Comparison of ENCODE assay signal across 21 cellular contexts in genomic region chr7:70131807-70132565, GRCh38.
A peak's percentile ranks its signal among the peaks of the same experiment; 100 is the strongest.
DNase-seq lines count a peak whose midpoint lies in the region; ATAC-seq and TF ChIP-seq lines count a peak whose summit lies in the region.
"Had no signal": no experiment of that assay in that cellular context is flagged by ENCODE, and none has a peak within 500 bp of the region (broad histone marks: within the 10 kb centered on the region; RNA-seq: fewer than 3 reads in every experiment).

No MANE protein-coding gene starts in this region.

- H3K36me3 ChIP-seq in heart left ventricle, result no peaks in the 10 kb centered on the region
- H3K36me3 ChIP-seq: brain microvascular endothelial cell, MG63, transverse colon had no signal

- no peaks in the 10 kb centered on the region for H3K27me3 Mint-ChIP-seq in osteocyte (ENCODE audit: unreplicated experiment)
- H3K27me3 Mint-ChIP-seq: activated naive CD4-positive, alpha-beta T cell treated with anti-CD3 and anti-CD28 coated beads, Interleukin-2, amount 10 ng/mL, durations not matched to agents 7 days and 5 days; stimulated activated naive B cell treated with anti-CD40 and anti-IgM and Interleukin-4, amounts not matched to agents 10 μg/mL and 1 μg/mL and 100 μg/mL, for 72 hours had no signal

- no peak overlapping the region for H3K4me3 Mint-ChIP-seq in osteocyte (ENCODE audit: unreplicated experiment)
- H3K4me3 Mint-ChIP-seq: activated naive CD4-positive, alpha-beta T cell treated with anti-CD3 and anti-CD28 coated beads, Interleukin-2, amount 10 ng/mL, durations not matched to agents 7 days and 5 days; stimulated activated naive B cell treated with anti-CD40 and anti-IgM and Interleukin-4, amounts not matched to agents 10 μg/mL and 1 μg/mL and 100 μg/mL, for 72 hours had no signal

- intact Hi-C loops in heart left ventricle (cut with DNase I), result no loop called here

- H3K4me1 ChIP-seq in heart left ventricle, result peaks cover 0 to 10% (median 0%) of the 10 kb centered on the region in 12 donors
- H3K4me1 ChIP-seq: transverse colon had no signal

- TF ChIP-seq POLR2A in heart left ventricle (IDR thresholded peaks at IDR 0.05), result no peak

- peak; percentile 21 for DNase-seq in DMS53 (lab: John Stamatoyannopoulos, UW)
- DNase-seq in DMS53 treated with DMSO at 0.1 percent for 48 hours (lab: John Stamatoyannopoulos, UW; ENCODE audit: unreplicated experiment), result no peak
- peak; percentile 28 for DNase-seq in NCI-H146 treated with DMSO at 0.1 percent for 48 hours (lab: John Stamatoyannopoulos, UW; ENCODE audit: unreplicated experiment)
- DNase-seq in SK-N-DZ (ENCODE audit: low spot score), result peak; percentile 61
- DNase-seq in osteocyte (ENCODE audit: extremely low spot score, unreplicated experiment), result no peak
- no peak for DNase-seq in UCSD-AML1 (lab: John Stamatoyannopoulos, UW; ENCODE audit: unreplicated experiment)
- DNase-seq in heart left ventricle, result no peak
- no peak for DNase-seq in T1000 (lab: John Stamatoyannopoulos, UW)
- DNase-seq: 8988T; activated CD4-positive, alpha-beta T cell treated with anti-CD3 and anti-CD28 coated beads for 4 hours; activated naive CD4-positive, alpha-beta T cell treated with anti-CD3 and anti-CD28 coated beads, Interleukin-2, amount 10 ng/mL, durations not matched to agents 7 days and 5 days; brain microvascular endothelial cell; midbrain; SIG-M5; stimulated activated naive B cell treated with anti-CD40 and anti-IgM and Interleukin-4, amounts not matched to agents 10 μg/mL and 1 μg/mL and 100 μg/mL, for 72 hours; T-helper 9 cell; transverse colon had no signal

- TF ChIP-seq CTCF in osteocyte (IDR thresholded peaks at IDR 0.05) (no peak), heart left ventricle (IDR thresholded peaks at IDR 0.05) (no peak)

- peak overlapping the region; percentile 15 for H3K27ac Mint-ChIP-seq in osteocyte (ENCODE audit: unreplicated experiment)
- H3K27ac Mint-ChIP-seq: activated naive CD4-positive, alpha-beta T cell treated with anti-CD3 and anti-CD28 coated beads, Interleukin-2, amount 10 ng/mL, durations not matched to agents 7 days and 5 days; stimulated activated naive B cell treated with anti-CD40 and anti-IgM and Interleukin-4, amounts not matched to agents 10 μg/mL and 1 μg/mL and 100 μg/mL, for 72 hours had no signal

- WGBS in heart left ventricle, 4 donors, result 89 to 92% (median 91%) methylated on average over 11 of the region's 11 CpGs

- no peak overlapping the region for H3K4me3 ChIP-seq in heart left ventricle
- H3K4me3 ChIP-seq: MG63, skin epidermis, transverse colon had no signal

- no peak for ATAC-seq in heart left ventricle
- ATAC-seq: esophagus mucosa; HCT116; stimulated activated naive B cell treated with anti-CD40 and anti-IgM and Interleukin-4, amounts not matched to agents 10 μg/mL and 1 μg/mL and 100 μg/mL, for 72 hours had no signal

- peaks cover 6% of the 10 kb centered on the region for H3K36me3 Mint-ChIP-seq in osteocyte (ENCODE audit: unreplicated experiment)
- H3K36me3 Mint-ChIP-seq: activated naive CD4-positive, alpha-beta T cell treated with anti-CD3 and anti-CD28 coated beads, Interleukin-2, amount 10 ng/mL, durations not matched to agents 7 days and 5 days had no signal

- H3K27ac ChIP-seq in heart left ventricle, result no peak overlapping the region
- H3K27ac ChIP-seq: brain microvascular endothelial cell, skin epidermis, transverse colon had no signal

- no peaks in the 10 kb centered on the region for H3K9me3 Mint-ChIP-seq in osteocyte (ENCODE audit: unreplicated experiment)
- H3K9me3 Mint-ChIP-seq: activated naive CD4-positive, alpha-beta T cell treated with anti-CD3 and anti-CD28 coated beads, Interleukin-2, amount 10 ng/mL, durations not matched to agents 7 days and 5 days had no signal

- no peaks in the 10 kb centered on the region for H3K27me3 ChIP-seq in heart left ventricle
- H3K27me3 ChIP-seq: brain microvascular endothelial cell, MG63, transverse colon had no signal

- peaks cover 51% of the 10 kb centered on the region for H3K4me1 Mint-ChIP-seq in osteocyte (ENCODE audit: unreplicated experiment)
- H3K4me1 Mint-ChIP-seq: activated naive CD4-positive, alpha-beta T cell treated with anti-CD3 and anti-CD28 coated beads, Interleukin-2, amount 10 ng/mL, durations not matched to agents 7 days and 5 days had no signal

- no peaks in the 10 kb centered on the region for H3K9me3 ChIP-seq in heart left ventricle
- H3K9me3 ChIP-seq: MG63, transverse colon had no signal

Comparison
In these comparisons a context has a peak if more than half of its experiments do, and no peak if none do; other contexts are left out.
1. DNase-seq: peak in DMS53 (single experiment), NCI-H146 treated with DMSO at 0.1 percent for 48 hours (single experiment) and SK-N-DZ (single experiment); none in DMS53 treated with DMSO at 0.1 percent for 48 hours (single experiment), osteocyte (single experiment), UCSD-AML1 (single experiment), heart left ventricle (0 of 5) and T1000 (single experiment).